ENCODE assay signal across 2 cellular contexts in genomic region chr3:18119866-18120265, GRCh38.
TF ChIP-seq lines count a peak whose summit lies in the region.

No MANE protein-coding gene starts in this region.

TF ChIP-seq in SK-N-SH, 30 proteins besides CTCF, POLR2A, EP300 and RAD21 (continued from another document):
- TF ChIP-seq IRF3 (IDR thresholded peaks at IDR 0.05; ENCODE audit: low read depth, low read length): no peak
- no peak for TF ChIP-seq POLR2AphosphoS5 (IDR thresholded peaks at IDR 0.05; ENCODE audit: low read depth, low read length)
- no peak for TF ChIP-seq FOXJ3 (CRISPR knock-in tag; IDR thresholded peaks at IDR 0.05)
- TF ChIP-seq ELF1 (IDR thresholded peaks at IDR 0.05): no peak
- no peak for TF ChIP-seq YY1 (IDR thresholded peaks at IDR 0.05; ENCODE audit: low read depth)
- no peak for TF ChIP-seq EZH2phosphoT487 (IDR thresholded peaks at IDR 0.05; ENCODE audit: borderline replicate concordance, low read depth)
- TF ChIP-seq SMC3 (IDR thresholded peaks at IDR 0.05; ENCODE audit: low read depth, low read length): no peak
- no peak for TF ChIP-seq NRF1 (IDR thresholded peaks at IDR 0.05; ENCODE audit: low read depth, low read length)
- no peak for TF ChIP-seq SIN3A (IDR thresholded peaks at IDR 0.05; ENCODE audit: borderline replicate concordance, low read depth, low read length)
- no peak for TF ChIP-seq ZBTB33 (IDR thresholded peaks at IDR 0.05; ENCODE audit: borderline replicate concordance, low read depth)
- TF ChIP-seq MAX (IDR thresholded peaks at IDR 0.05; ENCODE audit: low read depth): no peak
- TF ChIP-seq FOSL2 (IDR thresholded peaks at IDR 0.05; ENCODE audit: borderline replicate concordance, low read depth): no peak
- no peak for TF ChIP-seq MXI1 (IDR thresholded peaks at IDR 0.05; ENCODE audit: low read depth, low read length)
- TF ChIP-seq FOXM1 (IDR thresholded peaks at IDR 0.05; ENCODE audit: low read depth): no peak

TF ChIP-seq in SK-N-SH treated with all-trans-retinoic acid at 6 μM for 48 hours, 23 proteins besides CTCF, POLR2A, EP300 and RAD21 (continued from another document):
- no peak for TF ChIP-seq ZNF565 (CRISPR knock-in tag; conservative IDR thresholded peaks at IDR 0.05; ENCODE audit: low read depth)
- TF ChIP-seq ISL1 (CRISPR knock-in tag; IDR thresholded peaks at IDR 0.05): no peak
- no peak for TF ChIP-seq ZC3H10 (CRISPR knock-in tag; IDR thresholded peaks at IDR 0.05)
- TF ChIP-seq BACH2 (CRISPR knock-in tag; IDR thresholded peaks at IDR 0.05; ENCODE audit: borderline replicate concordance): no peak
- TF ChIP-seq PPARA (CRISPR knock-in tag; IDR thresholded peaks at IDR 0.05; ENCODE audit: borderline replicate concordance): no peak
- TF ChIP-seq TSHZ2 (CRISPR knock-in tag; IDR thresholded peaks at IDR 0.05): no peak
- TF ChIP-seq CSDC2 (CRISPR knock-in tag; IDR thresholded peaks at IDR 0.05): no peak
- TF ChIP-seq CREB5 (CRISPR knock-in tag; IDR thresholded peaks at IDR 0.05; ENCODE audit: low read depth): no peak
- no peak for TF ChIP-seq ARNTL (CRISPR knock-in tag; IDR thresholded peaks at IDR 0.05; ENCODE audit: borderline replicate concordance, low read depth)
